ENCODE assay signal across 8 cellular contexts in genomic region chr17:82097187-82097918, GRCh38. TPM values are rescaled to one million over a fixed set of nuclear protein-coding genes. Genes with fewer than 3 reads are reported as not detected.
DNase-seq lines count a peak whose midpoint lies in the region; ATAC-seq and TF ChIP-seq lines count a peak whose summit lies in the region.

No MANE protein-coding gene starts in this region.

- intact Hi-C loops in adrenal gland (cut with DNase I): loop anchor here in 1 of 2 donors (5.0 kb wide), 1 partner anchor 55 kb away; no protein-coding TSS in a partner anchor
- intact Hi-C loops in sigmoid colon (cut with DNase I): loop anchor here (5.0 kb wide), 1 partner anchor 225 kb away; the partner anchor contains the start of gene ARHGDIA

- no peaks in the 10 kb centered on the region for H3K9me2 ChIP-seq in hepatocyte (replicated peaks; ENCODE audit: insufficient read depth)

- H3K27ac ChIP-seq in DND-41 (ENCODE audit: low read length): peak overlapping the region; percentile 83
- peak overlapping the region; percentile 79 to 100 (median 91) for H3K27ac ChIP-seq in adrenal gland
- H3K27ac ChIP-seq in hepatocyte: peak overlapping the region; percentile 100
- peak overlapping the region; percentile 88 to 98 (median 94) for H3K27ac ChIP-seq in sigmoid colon

- no peaks in the 10 kb centered on the region for H3K27me3 ChIP-seq in DND-41 (ENCODE audit: insufficient read depth, low read length, poor library complexity)
- H3K27me3 ChIP-seq in adrenal gland: no peaks in the 10 kb centered on the region
- no peaks in the 10 kb centered on the region for H3K27me3 ChIP-seq in hepatocyte
- H3K27me3 ChIP-seq in sigmoid colon: no peaks in the 10 kb centered on the region

- peak overlapping the region; percentile 95 for H3K9ac ChIP-seq in DND-41 (ENCODE audit: low read depth, low read length)

- ATAC-seq in DND-41 (ENCODE audit: insufficient read depth, low read depth) (peak; percentile 8), GM21423 (IDR thresholded peaks at IDR 0.05; ENCODE audit: unreplicated experiment) (peak; percentile 2), HG03139 (IDR thresholded peaks at IDR 0.05; ENCODE audit: unreplicated experiment) (no peak), HG03520 (IDR thresholded peaks at IDR 0.05; ENCODE audit: unreplicated experiment) (no peak)

- H3K36me3 ChIP-seq in DND-41 (ENCODE audit: insufficient read depth, low read length) (peaks cover 49% of the 10 kb centered on the region), adrenal gland (replicated peaks in 1 of 2) (peaks cover 0 to 34% of the 10 kb centered on the region in 2 donors), hepatocyte (replicated peaks; ENCODE audit: insufficient read depth, low read depth) (no peaks in the 10 kb centered on the region), sigmoid colon (peaks cover 28 to 38% (median 31%) of the 10 kb centered on the region in 4 donors)

- peak; percentile 46 to 56 for TF ChIP-seq POLR2A in adrenal gland (IDR thresholded peaks at IDR 0.05)
- TF ChIP-seq POLR2A in sigmoid colon (IDR thresholded peaks at IDR 0.05): no peak

- DNase-seq in DND-41 (peak; percentile 39), NCI-H510A (lab: John Stamatoyannopoulos, UW) (peak; percentile 35), adrenal gland (peak in 5 of 7 donors; percentile 42 to 78 (median 69)), hepatocyte (ENCODE audit: low spot score) (peak; percentile 78), sigmoid colon (no peak)

- H3K4me3 ChIP-seq in DND-41 (ENCODE audit: low read depth in 1 of 2, low read length in 2 of 2) (peak overlapping the region; percentile 62 to 73), adrenal gland (peak overlapping the region; percentile 40 to 86 (median 66)), hepatocyte (peak overlapping the region; percentile 95), sigmoid colon (peak overlapping the region; percentile 59 to 94 (median 65))

- H3K4me1 ChIP-seq in DND-41 (ENCODE audit: insufficient read depth, low read length) (peaks cover 52% of the 10 kb centered on the region), adrenal gland (replicated peaks in 1 of 2) (peaks cover 21 to 34% of the 10 kb centered on the region in 2 donors), hepatocyte (ENCODE audit: insufficient read depth) (peaks cover 47% of the 10 kb centered on the region), sigmoid colon (peaks cover 0 to 45% (median 37%) of the 10 kb centered on the region in 4 donors)

- 0 to 5% (median 2%) methylated on average over 31 to 75 of the region's 77 CpGs for WGBS in adrenal gland, 4 donors
- WGBS in hepatocyte (ENCODE audit: low lambda C conversion rate, missing lambda C conversion rate): 3% methylated on average over 58 of the region's 77 CpGs
- 0 to 1% methylated on average over 77 of the region's 77 CpGs for WGBS in sigmoid colon, 2 donors

- TF ChIP-seq EP300 in sigmoid colon (IDR thresholded peaks at IDR 0.05): no peak

- H3K79me2 ChIP-seq in DND-41 (ENCODE audit: insufficient read depth, low read length): peaks cover 68% of the 10 kb centered on the region
- H3K79me2 ChIP-seq in hepatocyte: peaks cover 64% of the 10 kb centered on the region

- H2AFZ ChIP-seq in DND-41 (ENCODE audit: low read depth, low read length) (peak overlapping the region; percentile 59), hepatocyte (no peak overlapping the region)

- H3K4me2 ChIP-seq in DND-41 (ENCODE audit: insufficient read depth, low read length): peak overlapping the region; percentile 78
- H3K4me2 ChIP-seq in hepatocyte: peak overlapping the region; percentile 98

- H3K9me3 ChIP-seq in DND-41 (ENCODE audit: insufficient read depth, low read length, severe bottlenecking) (no peaks in the 10 kb centered on the region), adrenal gland (replicated peaks in 1 of 3) (no peaks in the 10 kb centered on the region), hepatocyte (ENCODE audit: low read depth) (no peaks in the 10 kb centered on the region), sigmoid colon (no peaks in the 10 kb centered on the region)

- H4K20me1 ChIP-seq in DND-41 (ENCODE audit: insufficient read depth, low read length) (peaks cover 39% of the 10 kb centered on the region), hepatocyte (ENCODE audit: insufficient read depth, poor library complexity, severe bottlenecking) (peaks cover 51% of the 10 kb centered on the region)

- TF ChIP-seq CTCF in DND-41 (IDR thresholded peaks at IDR 0.05; ENCODE audit: borderline replicate concordance, extremely low read depth, low read length, poor library complexity, severe bottlenecking) (no peak), adrenal gland (IDR thresholded peaks at IDR 0.05) (no peak), hepatocyte (IDR thresholded peaks at IDR 0.05; ENCODE audit: poor library complexity) (no peak), sigmoid colon (IDR thresholded peaks at IDR 0.05) (no peak)

RNA-seq across cellular contexts. Expression of gene FASN, which starts 0.7 kb away (rescaled TPM):
- total RNA-seq in adrenal gland (100 to 1,000 TPM in 3 of 8 donors, 10 to 100 TPM in 5; 64.0 to 276 (median 85.6) TPM), hepatocyte (67.2 and 118 TPM in 2 replicates), sigmoid colon (10 to 100 TPM; 12.7 to 44.2 (median 19.0) TPM)
- polyA plus RNA-seq in adrenal gland (100 to 1,000 TPM in 1 of 3 donors, 10 to 100 TPM in 2; 18.9 to 273 (median 59.0) TPM), hepatocyte (71.5 and 77.6 TPM in 2 replicates), sigmoid colon (100 to 1,000 TPM in 1 of 3 donors, 10 to 100 TPM in 2; 14.4 to 152 (median 15.3) TPM)

RNA-seq across cellular contexts. Expression of gene DUS1L, which starts 31.7 kb away (rescaled TPM):
- total RNA-seq in adrenal gland (100 to 1,000 TPM in 1 of 8 donors, 10 to 100 TPM in 7; 62.0 to 109 (median 75.7) TPM), hepatocyte (71.5 and 71.9 TPM in 2 replicates), sigmoid colon (10 to 100 TPM; 31.3 to 71.0 (median 54.2) TPM)
- polyA plus RNA-seq in adrenal gland (100 to 1,000 TPM in 2 of 3 donors, 10 to 100 TPM in 1; 38.5 to 397 (median 291) TPM), hepatocyte (160 and 202 TPM in 2 replicates), sigmoid colon (100 to 1,000 TPM in 1 of 3 donors, 10 to 100 TPM in 2; 68.5 to 119 (median 84.2) TPM)

RNA-seq across cellular contexts. Expression of gene GPS1, which starts 45.7 kb away (rescaled TPM):
- total RNA-seq in adrenal gland (100 to 1,000 TPM in 6 of 8 donors, 10 to 100 TPM in 2; 77.4 to 130 (median 110) TPM), hepatocyte (101 and 124 TPM in 2 replicates), sigmoid colon (10 to 100 TPM; 64.6 to 75.4 (median 69.8) TPM)
- polyA plus RNA-seq in adrenal gland (100 to 1,000 TPM in 2 of 3 donors, 10 to 100 TPM in 1; 37.4 to 305 (median 246) TPM), hepatocyte (160 and 167 TPM in 2 replicates), sigmoid colon (10 to 100 TPM; 67.3 to 83.6 (median 69.1) TPM)

RNA-seq across cellular contexts. Expression of gene RFNG, which starts 45.7 kb away (rescaled TPM):
- total RNA-seq in adrenal gland (10 to 100 TPM; 26.8 to 69.5 (median 47.4) TPM), hepatocyte (39.6 and 43.2 TPM in 2 replicates), sigmoid colon (10 to 100 TPM; 31.7 to 37.4 (median 33.7) TPM)
- polyA plus RNA-seq in adrenal gland (10 to 100 TPM; 21.2 to 78.0 (median 74.0) TPM), hepatocyte (109 and 118 TPM in 2 replicates), sigmoid colon (10 to 100 TPM; 13.6 to 38.6 (median 23.4) TPM)

RNA-seq across cellular contexts. Expression of gene DCXR, which starts 59.9 kb away (rescaled TPM):
- total RNA-seq in adrenal gland: 100 to 1,000 TPM in 6 of 8 donors, 10 to 100 TPM in 2; 66.9 to 183 (median 111) TPM
- polyA plus RNA-seq in adrenal gland: 100 to 1,000 TPM in 1 of 3 donors, 10 to 100 TPM in 2; 67.7 to 163 (median 96.0) TPM
- total RNA-seq in hepatocyte: 118 and 125 TPM in 2 replicates
- 185 and 207 TPM in 2 replicates for polyA plus RNA-seq in hepatocyte
- 10 to 100 TPM; 44.3 to 94.8 (median 86.3) TPM for total RNA-seq in sigmoid colon
- 100 to 1,000 TPM; 130 to 163 (median 147) TPM for polyA plus RNA-seq in sigmoid colon

Comparison
In these comparisons a context has a peak if more than half of its experiments do, and no peak if none do; other contexts are left out.
1. ATAC-seq: peak in DND-41 (single experiment) and GM21423 (single experiment); none in HG03139 (single experiment) and HG03520 (single experiment).
2. POLR2A ChIP-seq: peak in adrenal gland (2 of 2); none in sigmoid colon (0 of 2).
3. Peak in every context shown above with its lines, with median percentiles within 50 percentile points of each other: H3K27ac ChIP-seq and H3K4me3 ChIP-seq.